Comparison of ENCODE assay signal across 2 cellular contexts in genomic region chr4:123260429-123261052, GRCh38.
A peak's percentile ranks its signal among the peaks of the same experiment; 100 is the strongest.
TF ChIP-seq lines count a peak whose summit lies in the region.

No MANE protein-coding gene starts in this region.

TF ChIP-seq in HEK293, 187 proteins besides CTCF, POLR2A, EP300 and RAD21:
- TF ChIP-seq ZNF501 (tag by site-specific recombination; IDR thresholded peaks at IDR 0.05) (no peak), TRIM28 (IDR thresholded peaks at IDR 0.05; ENCODE audit: borderline replicate concordance, low read length) (no peak), ZNF335 (tag by site-specific recombination; conservative IDR thresholded peaks at IDR 0.05) (no peak), PRDM6 (tag by site-specific recombination; IDR thresholded peaks at IDR 0.05) (peak; percentile 33; the same call in 1 of the 2 replicates)
TF ChIP-seq in HEK293: peak in this region for 1.

TF ChIP-seq in neural cell, 6 proteins besides CTCF, POLR2A, EP300 and RAD21:
- TF ChIP-seq EZH2 (IDR thresholded peaks at IDR 0.05; ENCODE audit: borderline replicate concordance, insufficient read depth, low read length, poor library complexity, severe bottlenecking), result no peak
- no peak for TF ChIP-seq MXI1 (conservative IDR thresholded peaks at IDR 0.05; ENCODE audit: poor library complexity, severe bottlenecking)
- no peak for TF ChIP-seq SMC3 (conservative IDR thresholded peaks at IDR 0.05; ENCODE audit: poor library complexity)
